Comparison of ENCODE assay signal across 8 cellular contexts in genomic region chr3:57756528-57757401, GRCh38. TPM values are rescaled to one million over a fixed set of nuclear protein-coding genes. Genes with fewer than 3 reads are reported as not detected.
DNase-seq lines count a peak whose midpoint lies in the region; ATAC-seq and TF ChIP-seq lines count a peak whose summit lies in the region.

No MANE protein-coding gene starts in this region.

- no peak for TF ChIP-seq POLR2A in uterus (IDR thresholded peaks at IDR 0.05)

- H3K4me3 ChIP-seq in uterus: peak overlapping the region; percentile 96 to 98

- H3K27ac Mint-ChIP-seq in osteocyte (ENCODE audit: unreplicated experiment): peak overlapping the region; percentile 91

- peak; percentile 0 for DNase-seq in DMS79 (lab: John Stamatoyannopoulos, UW)
- DNase-seq in DMS79 treated with DMSO at 0.1 percent for 48 hours (lab: John Stamatoyannopoulos, UW): no peak
- peak; percentile 90 for DNase-seq in RKO (ENCODE audit: low spot score)
- peak; percentile 44 for DNase-seq in activated naive CD4-positive, alpha-beta T cell treated with anti-CD3 and anti-CD28 coated beads, Interleukin-2, amount 50 U/mL, for 16 hours
- peak in 38 of 42 donors; percentile 8 to 79 (median 40) for DNase-seq in head of caudate nucleus
- DNase-seq in osteocyte (ENCODE audit: extremely low spot score, unreplicated experiment): no peak
- peak; percentile 58 to 59 for DNase-seq in uterus

- H3K27me3 Mint-ChIP-seq in osteocyte (ENCODE audit: unreplicated experiment): no peaks in the 10 kb centered on the region

- peak overlapping the region; percentile 92 for H3K4me3 Mint-ChIP-seq in osteocyte (ENCODE audit: unreplicated experiment)

- H3K36me3 Mint-ChIP-seq in osteocyte (ENCODE audit: unreplicated experiment): peaks cover 4% of the 10 kb centered on the region

- H3K9me3 Mint-ChIP-seq in osteocyte (ENCODE audit: unreplicated experiment): no peaks in the 10 kb centered on the region

- ATAC-seq in HG02943 (IDR thresholded peaks at IDR 0.05; ENCODE audit: low read depth, unreplicated experiment): peak; percentile 16

- TF ChIP-seq CTCF in osteocyte (IDR thresholded peaks at IDR 0.05): no peak
- TF ChIP-seq CTCF in uterus (IDR thresholded peaks at IDR 0.05): no peak

- H3K27me3 ChIP-seq in uterus: no peaks in the 10 kb centered on the region

- H3K36me3 ChIP-seq in uterus: no peaks in the 10 kb centered on the region

- H3K27ac ChIP-seq in uterus: peak overlapping the region; percentile 91 to 92

- peaks cover 0 to 4% of the 10 kb centered on the region in 2 donors for H3K4me1 ChIP-seq in uterus

- H3K4me1 Mint-ChIP-seq in osteocyte (ENCODE audit: unreplicated experiment): peaks cover 35% of the 10 kb centered on the region

- H3K9me3 ChIP-seq in uterus: no peaks in the 10 kb centered on the region

- intact Hi-C loops in head of caudate nucleus (cut with DNase I) (loop anchor here (2.0 to 5.0 kb wide), 4 partner anchors 64 to 199 kb away; partner anchors contain the start of genes ARF4, DENND6A and PDE12), uterus (cut with DNase I; ENCODE audit: low total_unique reads) (no loop called here)

RNA-seq across cellular contexts. Expression of gene SLMAP, which starts 0.7 kb away (rescaled TPM):
- total RNA-seq in osteocyte (69.8 and 71.5 TPM in 2 replicates), uterus (100 to 1,000 TPM; 104 to 369 (median 186) TPM)

Comparison
In these comparisons a context has a peak if more than half of its experiments do, and no peak if none do; other contexts are left out.
1. DNase-seq: peak in DMS79 (single experiment), RKO (single experiment), activated naive CD4-positive, alpha-beta T cell treated with anti-CD3 and anti-CD28 coated beads, Interleukin-2, amount 50 U/mL, for 16 hours (single experiment), head of caudate nucleus (38 of 42) and uterus (2 of 2); none in DMS79 treated with DMSO at 0.1 percent for 48 hours (single experiment) and osteocyte (single experiment).